Comparison of ENCODE assay signal across 10 cellular contexts in genomic region chr14:68199465-68200145, GRCh38.
A peak's percentile ranks its signal among the peaks of the same experiment; 100 is the strongest.
DNase-seq lines count a peak whose midpoint lies in the region; ATAC-seq and FAIRE-seq lines count a peak whose summit lies in the region.
"Had no signal": no experiment of that assay in that cellular context is flagged by ENCODE, and none has a peak within 500 bp of the region (broad histone marks: within the 10 kb centered on the region; RNA-seq: fewer than 3 reads in every experiment).

No MANE protein-coding gene starts in this region.

- H3K9me3 ChIP-seq in skeletal muscle tissue (ENCODE audit: control insufficient read depth in 3 of 3, low read length in 3 of 3), result no peaks in the 10 kb centered on the region

- DNase-seq in HTR-8/SVneo (ENCODE audit: insufficient read length, low spot score) (no peak), cerebellar cortex (ENCODE audit: low spot score) (peak; percentile 28), iris pigment epithelial cell (ENCODE audit: low read depth) (peak; percentile 71)
- DNase-seq in stimulated activated CD4-positive, alpha-beta T cell treated with anti-CD3 and anti-CD28 coated beads, Interleukin-4, amount 100 ng/mL, for 4 hours, result no peak
- DNase-seq: effector memory CD8-positive, alpha-beta T cell; NCI-H1436 treated with DMSO at 0.1 percent for 48 hours had no signal

- H3K4me3 ChIP-seq in skeletal muscle tissue (ENCODE audit: low read length in 3 of 3), result no peak overlapping the region

- H3K27me3 ChIP-seq in skeletal muscle tissue (ENCODE audit: control insufficient read depth in 3 of 3, insufficient read depth in 3 of 3, low read length in 3 of 3), result no peaks in the 10 kb centered on the region

- no peak for ATAC-seq in HG03378 (IDR thresholded peaks at IDR 0.05; ENCODE audit: unreplicated experiment)
- no peak for ATAC-seq in GM18909 (IDR thresholded peaks at IDR 0.05; ENCODE audit: poor library complexity, unreplicated experiment)
- no peak for ATAC-seq in GM21381 (IDR thresholded peaks at IDR 0.05; ENCODE audit: unreplicated experiment)
- ATAC-seq: effector memory CD8-positive, alpha-beta T cell had no signal

- peaks cover 3 to 9% (median 3%) of the 10 kb centered on the region in 3 donors for H3K4me1 ChIP-seq in skeletal muscle tissue (ENCODE audit: control insufficient read depth in 3 of 3, insufficient read depth in 3 of 3, low read length in 3 of 3)

- peak overlapping the region; percentile 63 for H3K27ac ChIP-seq in skeletal muscle tissue (ENCODE audit: low read depth, low read length)

- peak overlapping the region in 1 of 3 donors; percentile 1 for H3K9ac ChIP-seq in skeletal muscle tissue (ENCODE audit: low read depth in 1 of 3, low read length in 3 of 3)

- FAIRE-seq in HTR-8/SVneo (lab: Jason Lieb, UNC), result peak; percentile 98

- no peaks in the 10 kb centered on the region for H3K36me3 ChIP-seq in skeletal muscle tissue (ENCODE audit: control insufficient read depth in 3 of 3, insufficient read depth in 3 of 3, low read length in 3 of 3)

Comparison
In these comparisons a context has a peak if more than half of its experiments do, and no peak if none do; other contexts are left out.
1. DNase-seq: peak in cerebellar cortex (single experiment) and iris pigment epithelial cell (single experiment); none in HTR-8/SVneo (single experiment) and stimulated activated CD4-positive, alpha-beta T cell treated with anti-CD3 and anti-CD28 coated beads, Interleukin-4, amount 100 ng/mL, for 4 hours (0 of 2).